In the genomic region with DNA sequence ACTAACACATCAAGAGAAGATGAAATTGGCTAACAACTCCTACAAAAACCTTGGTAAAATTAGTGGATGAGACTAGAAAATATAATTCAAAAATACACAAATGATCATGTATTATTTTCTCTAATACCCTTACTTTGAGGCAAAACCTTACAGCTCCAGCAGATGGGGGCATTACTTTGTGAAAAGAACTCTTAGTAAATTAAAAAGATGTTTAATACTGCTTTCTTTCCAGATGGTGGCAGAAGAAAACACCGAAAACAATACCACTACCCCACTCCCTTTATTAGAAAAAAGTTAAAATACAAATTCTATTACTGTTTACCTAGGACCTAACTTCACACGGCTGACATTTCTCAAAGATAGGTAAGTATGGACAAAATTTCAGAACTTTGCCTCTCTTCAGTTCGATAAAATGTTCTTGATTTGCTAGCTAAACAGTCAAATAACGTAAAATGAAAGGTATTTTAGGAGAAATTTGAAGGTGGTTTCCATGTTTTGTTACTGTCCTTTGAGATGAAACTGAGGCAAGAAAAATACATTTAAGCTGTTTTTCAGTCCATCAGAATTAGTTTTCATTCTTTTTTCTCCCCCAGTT, we compare ENCODE assay signal across 8 cellular contexts. TPM values are rescaled to one million over a fixed set of nuclear protein-coding genes. Genes with fewer than 3 reads are reported as not detected.
DNase-seq lines count a peak whose midpoint lies in the region; ATAC-seq and TF ChIP-seq lines count a peak whose summit lies in the region.

No MANE protein-coding gene starts in this region.

- H3K27ac ChIP-seq in left ventricle myocardium inferior (replicated peaks), result no peak overlapping the region

- ATAC-seq in HG02610 (IDR thresholded peaks at IDR 0.05; ENCODE audit: unreplicated experiment) (peak; percentile 69), HG02588 (IDR thresholded peaks at IDR 0.05; ENCODE audit: unreplicated experiment) (no peak)
- peak; percentile 54 for ATAC-seq in activated naive CD8-positive, alpha-beta T cell treated with anti-CD3 and anti-CD28 coated beads, Interleukin-2, amount 10 ng/mL, durations not matched to agents 7 days and 5 days (ENCODE audit: low read depth)

- H3K36me3 ChIP-seq in left ventricle myocardium inferior, result no peaks in the 10 kb centered on the region

- H3K4me3 Mint-ChIP-seq in activated naive CD8-positive, alpha-beta T cell treated with anti-CD3 and anti-CD28 coated beads, Interleukin-2, amount 10 ng/mL, durations not matched to agents 7 days and 5 days, result no peak overlapping the region

- H3K4me3 ChIP-seq in GM12865 (ENCODE audit: low read depth, low read length) (no peak overlapping the region), left ventricle myocardium inferior (no peak overlapping the region)

- peaks cover 9% of the 10 kb centered on the region for H3K4me1 Mint-ChIP-seq in activated naive CD8-positive, alpha-beta T cell treated with anti-CD3 and anti-CD28 coated beads, Interleukin-2, amount 10 ng/mL, durations not matched to agents 7 days and 5 days

- TF ChIP-seq CTCF in GM12865 (IDR thresholded peaks at IDR 0.05; ENCODE audit: insufficient read depth, low read depth, low read length, missing control alignments), result peak; percentile 50
- TF ChIP-seq CTCF in left ventricle myocardium inferior (IDR thresholded peaks at IDR 0.05; ENCODE audit: borderline replicate concordance), result peak; percentile 66

- H3K36me3 Mint-ChIP-seq in activated naive CD8-positive, alpha-beta T cell treated with anti-CD3 and anti-CD28 coated beads, Interleukin-2, amount 10 ng/mL, durations not matched to agents 7 days and 5 days, result peaks cover 9% of the 10 kb centered on the region

- intact Hi-C loops in left ventricle myocardium inferior (cut with micrococcal nuclease), result loop anchor here (10.0 kb wide), 1 partner anchor 515 kb away; no protein-coding TSS in a partner anchor

- no peaks in the 10 kb centered on the region for H3K27me3 ChIP-seq in left ventricle myocardium inferior (ENCODE audit: low read depth)

- no peak overlapping the region for H3K27ac Mint-ChIP-seq in activated naive CD8-positive, alpha-beta T cell treated with anti-CD3 and anti-CD28 coated beads, Interleukin-2, amount 10 ng/mL, durations not matched to agents 7 days and 5 days

- peak; percentile 72 to 80 for DNase-seq in AML-193 (lab: John Stamatoyannopoulos, UW)
- peak; percentile 64 for DNase-seq in GM12865 (ENCODE audit: low read depth)
- DNase-seq in NCI-H1048 (lab: John Stamatoyannopoulos, UW), result peak; percentile 4
- no peak for DNase-seq in activated naive CD8-positive, alpha-beta T cell treated with anti-CD3 and anti-CD28 coated beads, Interleukin-2, amount 10 ng/mL, durations not matched to agents 7 days and 5 days
- no peak for DNase-seq in left ventricle myocardium inferior
- peak; percentile 28 for DNase-seq in stromal cell of bone marrow (ENCODE audit: low read depth)

- POLR2A ChIA-PET in activated naive CD8-positive, alpha-beta T cell treated with anti-CD3 and anti-CD28 coated beads, Interleukin-2, amount 10 ng/mL, durations not matched to agents 7 days and 5 days (lab: Charles Lee), result interaction anchor here (1.3 kb wide), 1 partner anchor 520 kb away, joined by 3 read pairs; no protein-coding TSS in a partner anchor

- H3K9me3 Mint-ChIP-seq in activated naive CD8-positive, alpha-beta T cell treated with anti-CD3 and anti-CD28 coated beads, Interleukin-2, amount 10 ng/mL, durations not matched to agents 7 days and 5 days, result no peaks in the 10 kb centered on the region

- H3K27me3 Mint-ChIP-seq in activated naive CD8-positive, alpha-beta T cell treated with anti-CD3 and anti-CD28 coated beads, Interleukin-2, amount 10 ng/mL, durations not matched to agents 7 days and 5 days, result no peaks in the 10 kb centered on the region

- no peaks in the 10 kb centered on the region for H3K9me3 ChIP-seq in left ventricle myocardium inferior (replicated peaks)

- peaks cover 11% of the 10 kb centered on the region for H3K4me1 ChIP-seq in left ventricle myocardium inferior

RNA-seq across cellular contexts. Expression of gene ORC4, which starts 30.6 kb away (rescaled TPM):
- 10 to 100 TPM; 40.0 to 42.3 TPM for total RNA-seq in activated naive CD8-positive, alpha-beta T cell treated with anti-CD3 and anti-CD28 coated beads, Interleukin-2, amount 10 ng/mL, durations not matched to agents 7 days and 5 days
- total RNA-seq in left ventricle myocardium inferior, result 45.8 TPM

RNA-seq across cellular contexts. Expression of gene MBD5, which starts 31.0 kb away (rescaled TPM):
- 10 to 100 TPM; 49.8 to 51.4 TPM for total RNA-seq in activated naive CD8-positive, alpha-beta T cell treated with anti-CD3 and anti-CD28 coated beads, Interleukin-2, amount 10 ng/mL, durations not matched to agents 7 days and 5 days
- 21.9 TPM for total RNA-seq in left ventricle myocardium inferior

Comparison
In these comparisons a context has a peak if more than half of its experiments do, and no peak if none do; other contexts are left out.
1. DNase-seq: peak in AML-193 (2 of 2), GM12865 (single experiment), NCI-H1048 (single experiment) and stromal cell of bone marrow (single experiment); none in activated naive CD8-positive, alpha-beta T cell treated with anti-CD3 and anti-CD28 coated beads, Interleukin-2, amount 10 ng/mL, durations not matched to agents 7 days and 5 days (single experiment) and left ventricle myocardium inferior (single experiment).